9 cellular contexts compared by ENCODE assay signal in genomic region chr3:161854232-161854771, GRCh38.
DNase-seq lines count a peak whose midpoint lies in the region; ATAC-seq and TF ChIP-seq lines count a peak whose summit lies in the region.
"Had no signal": no experiment of that assay in that cellular context is flagged by ENCODE, and none has a peak within 500 bp of the region (broad histone marks: within the 10 kb centered on the region; RNA-seq: fewer than 3 reads in every experiment).

No MANE protein-coding gene starts in this region.

- DNase-seq in EH (ENCODE audit: low read depth) (peak; percentile 77), KBM-7 (peak; percentile 64), nephron progenitor cell (peak; percentile 35), ureter (ENCODE audit: low spot score) (no peak), NCI-H2081 (lab: John Stamatoyannopoulos, UW) (no peak)
- DNase-seq in activated naive CD8-positive, alpha-beta T cell treated with anti-CD3 and anti-CD28 coated beads, Interleukin-2, amount 50 U/mL, for 24 hours = peak; percentile 8
- DNase-seq in activated naive CD4-positive, alpha-beta T cell (lab: John Stamatoyannopoulos, UW) = no peak
- DNase-seq: naive B cell had no signal

- no peaks in the 10 kb centered on the region for H3K4me1 Mint-ChIP-seq in activated naive CD8-positive, alpha-beta T cell treated with anti-CD3 and anti-CD28 coated beads, Interleukin-2, amount 50 U/mL, for 24 hours
- peaks cover 25% of the 10 kb centered on the region for H3K4me1 Mint-ChIP-seq in nephron progenitor cell
- H3K4me1 Mint-ChIP-seq: naive B cell had no signal

- H3K27me3 Mint-ChIP-seq in activated naive CD8-positive, alpha-beta T cell treated with anti-CD3 and anti-CD28 coated beads, Interleukin-2, amount 50 U/mL, for 24 hours = no peaks in the 10 kb centered on the region
- H3K27me3 Mint-ChIP-seq in nephron progenitor cell (ENCODE audit: low read depth, poor library complexity) = peaks cover 5% of the 10 kb centered on the region
- H3K27me3 Mint-ChIP-seq: naive B cell had no signal

- H3K9me3 Mint-ChIP-seq in activated naive CD8-positive, alpha-beta T cell treated with anti-CD3 and anti-CD28 coated beads, Interleukin-2, amount 50 U/mL, for 24 hours = peaks cover 7% of the 10 kb centered on the region
- H3K9me3 Mint-ChIP-seq in nephron progenitor cell = no peaks in the 10 kb centered on the region
- H3K9me3 Mint-ChIP-seq: naive B cell had no signal

- in situ Hi-C loops in KBM-7 (cut with MboI; ENCODE audit: low pct_unique_long_range_greater_than_20kb, low sequenced_read_pairs) = no loop called here

- H3K36me3 Mint-ChIP-seq in activated naive CD8-positive, alpha-beta T cell treated with anti-CD3 and anti-CD28 coated beads, Interleukin-2, amount 50 U/mL, for 24 hours (ENCODE audit: low read depth) = no peaks in the 10 kb centered on the region
- no peaks in the 10 kb centered on the region for H3K36me3 Mint-ChIP-seq in nephron progenitor cell (ENCODE audit: low read depth)
- H3K36me3 Mint-ChIP-seq: naive B cell had no signal

- no peak overlapping the region for H3K27ac Mint-ChIP-seq in activated naive CD8-positive, alpha-beta T cell treated with anti-CD3 and anti-CD28 coated beads, Interleukin-2, amount 50 U/mL, for 24 hours
- no peak overlapping the region for H3K27ac Mint-ChIP-seq in nephron progenitor cell

- TF ChIP-seq CTCF in nephron progenitor cell (IDR thresholded peaks at IDR 0.05) = peak; percentile 24

- no peak overlapping the region for H3K4me3 Mint-ChIP-seq in activated naive CD8-positive, alpha-beta T cell treated with anti-CD3 and anti-CD28 coated beads, Interleukin-2, amount 50 U/mL, for 24 hours
- H3K4me3 Mint-ChIP-seq in nephron progenitor cell = no peak overlapping the region
- H3K4me3 Mint-ChIP-seq: naive B cell had no signal

- peak; percentile 73 for ATAC-seq in GM21367 (IDR thresholded peaks at IDR 0.05; ENCODE audit: unreplicated experiment)
- no peak for ATAC-seq in activated naive CD8-positive, alpha-beta T cell treated with anti-CD3 and anti-CD28 coated beads, Interleukin-2, amount 50 U/mL, for 24 hours

Comparison
In these comparisons a context has a peak if more than half of its experiments do, and no peak if none do; other contexts are left out.
1. DNase-seq: peak in EH (single experiment), KBM-7 (single experiment), activated naive CD8-positive, alpha-beta T cell treated with anti-CD3 and anti-CD28 coated beads, Interleukin-2, amount 50 U/mL, for 24 hours (single experiment) and nephron progenitor cell (single experiment); none in ureter (single experiment), NCI-H2081 (0 of 2) and activated naive CD4-positive, alpha-beta T cell (0 of 4).